Comparison of ENCODE assay signal across 18 cellular contexts in genomic region chr15:82650046-82650670, GRCh38. TPM values are rescaled to one million over a fixed set of nuclear protein-coding genes. Genes with fewer than 3 reads are reported as not detected.
"Had no signal": no experiment of that assay in that cellular context is flagged by ENCODE, and none has a peak within 500 bp of the region (broad histone marks: within the 10 kb centered on the region; RNA-seq: fewer than 3 reads in every experiment).

No MANE protein-coding gene starts in this region.

- H3K9me3 Mint-ChIP-seq: activated naive CD4-positive, alpha-beta T cell treated with anti-CD3 and anti-CD28 coated beads, Interleukin-2, amount 50 U/mL, for 72 hours; activated T-cell treated with anti-CD3 and anti-CD28 coated beads, Interleukin-2, amount 50 U/mL, for 24 hours; T-helper 2 cell treated with Interferon-gamma antibody and Interleukin-4, amounts not matched to agents 5 μg/mL and 100 μg/mL, for 36 hours had no signal

- H3K36me3 Mint-ChIP-seq: activated CD8-positive, alpha-beta memory T cell treated with anti-CD3 and anti-CD28 coated beads, Interleukin-2, amount 10 ng/mL, durations not matched to agents 7 days and 5 days; activated naive CD4-positive, alpha-beta T cell treated with anti-CD3 and anti-CD28 coated beads, Interleukin-2, amount 50 U/mL, for 72 hours; brain had no signal

- H3K36me3 ChIP-seq: heart left ventricle had no signal

- H3K9me3 ChIP-seq: heart left ventricle, testis had no signal

- H3K27ac Mint-ChIP-seq: activated CD8-positive, alpha-beta memory T cell treated with anti-CD3 and anti-CD28 coated beads, Interleukin-2, amount 10 ng/mL, durations not matched to agents 7 days and 5 days; activated naive CD4-positive, alpha-beta T cell treated with anti-CD3 and anti-CD28 coated beads, Interleukin-2, amount 50 U/mL, for 72 hours; activated T-cell treated with anti-CD3 and anti-CD28 coated beads, Interleukin-2, amount 50 U/mL, for 24 hours; brain; T-helper 2 cell treated with Interferon-gamma antibody and Interleukin-4, amounts not matched to agents 5 μg/mL and 100 μg/mL, for 36 hours had no signal

- H3K4me3 ChIP-seq: heart left ventricle, testis had no signal

- H3K27me3 ChIP-seq: testis had no signal

- DNase-seq: activated CD4-positive, alpha-beta T cell treated with anti-CD3 and anti-CD28 coated beads for 1 hour; activated CD4-positive, alpha-beta T cell treated with anti-CD3 and anti-CD28 coated beads, Interleukin-2, amount 50 U/mL, for 48 hours; activated CD8-positive, alpha-beta memory T cell treated with anti-CD3 and anti-CD28 coated beads, Interleukin-2, amount 10 ng/mL, durations not matched to agents 7 days and 5 days; activated effector memory CD4-positive, alpha-beta T cell treated with Interleukin-2 at 50 U/mL for 16 hours; activated T-cell treated with anti-CD3 and anti-CD28 coated beads, Interleukin-2, amount 50 U/mL, for 24 hours; amniotic stem cell; cerebellar nuclear complex; dermis blood vessel endothelial cell; heart left ventricle; kidney; left ventricle myocardium superior; stimulated activated CD4-positive, alpha-beta T cell treated with anti-CD3 and anti-CD28 coated beads, Interleukin-2, amount 100 ng/mL, for 48 hours; stimulated activated naive CD4-positive, alpha-beta T cell treated with Interleukin-2 at 50 U/mL for 16 hours; testis had no signal

- H3K4me3 Mint-ChIP-seq: activated CD8-positive, alpha-beta memory T cell treated with anti-CD3 and anti-CD28 coated beads, Interleukin-2, amount 10 ng/mL, durations not matched to agents 7 days and 5 days; activated T-cell treated with anti-CD3 and anti-CD28 coated beads, Interleukin-2, amount 50 U/mL, for 24 hours; T-helper 2 cell treated with Interferon-gamma antibody and Interleukin-4, amounts not matched to agents 5 μg/mL and 100 μg/mL, for 36 hours had no signal

- ATAC-seq: activated CD8-positive, alpha-beta memory T cell treated with anti-CD3 and anti-CD28 coated beads, Interleukin-2, amount 10 ng/mL, durations not matched to agents 7 days and 5 days; activated naive CD4-positive, alpha-beta T cell treated with anti-CD3 and anti-CD28 coated beads, Interleukin-2, amount 50 U/mL, for 72 hours; heart left ventricle; left ventricle myocardium superior had no signal

- H3K4me1 ChIP-seq: testis had no signal

- H3K27ac ChIP-seq: heart left ventricle, testis had no signal

RNA-seq across cellular contexts. Expression of gene CPEB1, which starts 3.0 kb away (rescaled TPM):
- total RNA-seq: activated CD8-positive, alpha-beta memory T cell treated with anti-CD3 and anti-CD28 coated beads, Interleukin-2, amount 10 ng/mL, durations not matched to agents 7 days and 5 days; activated naive CD4-positive, alpha-beta T cell treated with anti-CD3 and anti-CD28 coated beads, Interleukin-2, amount 50 U/mL, for 72 hours; dermis blood vessel endothelial cell had no signal

RNA-seq across cellular contexts. Expression of gene AP3B2, which starts 59.5 kb away (rescaled TPM):
- total RNA-seq: activated CD8-positive, alpha-beta memory T cell treated with anti-CD3 and anti-CD28 coated beads, Interleukin-2, amount 10 ng/mL, durations not matched to agents 7 days and 5 days; pulmonary artery endothelial cell had no signal
